Comparison of ENCODE assay signal across 1 cellular context in the genomic region with DNA sequence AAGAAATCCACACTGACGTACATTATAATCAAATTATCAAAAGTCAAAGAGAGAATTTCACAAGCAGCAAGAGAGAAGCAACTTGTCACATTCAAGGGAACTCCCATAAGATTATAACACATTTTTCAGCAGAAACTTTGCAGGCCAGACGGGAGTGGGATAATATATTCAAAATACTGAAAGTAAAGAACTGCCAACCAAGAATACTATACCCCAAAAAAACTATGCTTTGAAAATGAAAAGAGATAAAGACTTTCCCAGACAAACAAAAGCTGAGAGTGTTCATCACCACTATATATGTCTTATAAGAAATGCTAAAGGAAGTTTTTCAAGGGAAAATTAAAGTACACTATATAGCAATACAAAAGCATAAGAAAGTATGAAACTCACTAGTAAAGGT.
"Had no signal": no experiment of that assay in that cellular context is flagged by ENCODE, and none has a peak within 500 bp of the region (broad histone marks: within the 10 kb centered on the region; RNA-seq: fewer than 3 reads in every experiment).

No MANE protein-coding gene starts in this region.

- H3K36me3 ChIP-seq: MG63 had no signal

- H3K4me3 ChIP-seq: MG63 had no signal
